In the genomic region with DNA sequence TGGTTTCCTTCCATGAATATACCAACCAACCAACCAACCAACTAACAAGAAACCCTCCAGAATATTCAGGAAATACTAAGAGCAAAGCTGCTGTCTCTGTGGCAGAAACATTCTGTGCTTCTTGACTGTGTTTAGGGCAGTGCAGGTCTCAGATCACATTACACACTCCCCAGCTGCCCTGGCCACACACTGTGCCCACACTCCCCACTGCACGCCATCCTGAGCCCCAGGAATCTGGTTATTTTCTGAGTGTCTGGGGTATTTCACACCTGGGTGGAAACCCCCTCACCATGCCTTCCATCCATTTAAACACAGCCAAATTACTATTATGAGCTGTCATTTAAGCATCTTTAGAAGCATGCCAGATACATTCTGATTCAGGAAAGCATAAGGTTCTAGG, we compare ENCODE assay signal across 9 cellular contexts.
DNase-seq lines count a peak whose midpoint lies in the region; ATAC-seq and TF ChIP-seq lines count a peak whose summit lies in the region.
"Had no signal": no experiment of that assay in that cellular context is flagged by ENCODE, and none has a peak within 500 bp of the region (broad histone marks: within the 10 kb centered on the region; RNA-seq: fewer than 3 reads in every experiment).

No MANE protein-coding gene starts in this region.

- peak overlapping the region; percentile 90 for H3K27ac Mint-ChIP-seq in activated CD4-positive, alpha-beta T cell treated with anti-CD3 and anti-CD28 coated beads, Interleukin-2, amount 10 ng/mL, durations not matched to agents 24 days and 14 days
- H3K27ac Mint-ChIP-seq: IgD-negative memory B cell had no signal

- peak overlapping the region; percentile 76 for H3K4me2 ChIP-seq in hepatocyte

- H3K79me2 ChIP-seq in hepatocyte = no peaks in the 10 kb centered on the region

- intact Hi-C loops in activated CD4-positive, alpha-beta T cell treated with anti-CD3 and anti-CD28 coated beads, Interleukin-2, amount 10 ng/mL, durations not matched to agents 24 days and 14 days (cut with micrococcal nuclease) = loop anchor here (1.0 to 2.0 kb wide), 7 partner anchors 21 to 692 kb away; no protein-coding TSS in a partner anchor
- intact Hi-C loops in upper lobe of right lung (cut with DNase I) = no loop called here

- H3K4me1 ChIP-seq in hepatocyte (ENCODE audit: insufficient read depth) = peaks cover 5% of the 10 kb centered on the region
- H3K4me1 ChIP-seq in upper lobe of right lung = peaks cover 9% of the 10 kb centered on the region

- ATAC-seq in HG02852 (IDR thresholded peaks at IDR 0.05; ENCODE audit: unreplicated experiment) (peak; percentile 53), upper lobe of right lung (no peak)

- H4K20me1 ChIP-seq in hepatocyte (ENCODE audit: insufficient read depth, poor library complexity, severe bottlenecking) = no peaks in the 10 kb centered on the region

- H3K36me3 Mint-ChIP-seq in activated CD4-positive, alpha-beta T cell treated with anti-CD3 and anti-CD28 coated beads, Interleukin-2, amount 10 ng/mL, durations not matched to agents 24 days and 14 days (ENCODE audit: low read depth) = peaks cover 21% of the 10 kb centered on the region

- peak; percentile 83 for DNase-seq in activated CD4-positive, alpha-beta T cell treated with anti-CD3 and anti-CD28 coated beads, Interleukin-2, amount 10 ng/mL, durations not matched to agents 24 days and 14 days
- DNase-seq in hepatocyte (ENCODE audit: low spot score) (no peak), upper lobe of right lung (no peak), SIG-M5 (lab: John Stamatoyannopoulos, UW) (no peak), activated gamma-delta T cell treated with Interleukin-2 at 50 U/mL for 16 hours (no peak)
- peak; percentile 54 for DNase-seq in stimulated activated CD8-positive, alpha-beta memory T cell treated with anti-CD3 and anti-CD28 coated beads, Interleukin-4, amount 100 ng/mL, for 48 hours

- peaks cover 45% of the 10 kb centered on the region for H3K4me1 Mint-ChIP-seq in activated CD4-positive, alpha-beta T cell treated with anti-CD3 and anti-CD28 coated beads, Interleukin-2, amount 10 ng/mL, durations not matched to agents 24 days and 14 days

- no peaks in the 10 kb centered on the region for H3K9me2 ChIP-seq in hepatocyte (replicated peaks; ENCODE audit: insufficient read depth)

- peak overlapping the region; percentile 54 for H2AFZ ChIP-seq in hepatocyte

- H3K27me3 ChIP-seq in hepatocyte (no peaks in the 10 kb centered on the region), upper lobe of right lung (no peaks in the 10 kb centered on the region)

- H3K27me3 Mint-ChIP-seq in activated CD4-positive, alpha-beta T cell treated with anti-CD3 and anti-CD28 coated beads, Interleukin-2, amount 10 ng/mL, durations not matched to agents 24 days and 14 days = no peaks in the 10 kb centered on the region

- no peaks in the 10 kb centered on the region for H3K9me3 Mint-ChIP-seq in activated CD4-positive, alpha-beta T cell treated with anti-CD3 and anti-CD28 coated beads, Interleukin-2, amount 10 ng/mL, durations not matched to agents 24 days and 14 days

- no peaks in the 10 kb centered on the region for H3K9me3 ChIP-seq in hepatocyte (ENCODE audit: low read depth)
- H3K9me3 ChIP-seq in upper lobe of right lung = no peaks in the 10 kb centered on the region

- peak overlapping the region; percentile 94 for H3K4me3 Mint-ChIP-seq in activated CD4-positive, alpha-beta T cell treated with anti-CD3 and anti-CD28 coated beads, Interleukin-2, amount 10 ng/mL, durations not matched to agents 24 days and 14 days

- H3K4me3 ChIP-seq in hepatocyte (no peak overlapping the region), upper lobe of right lung (no peak overlapping the region)

- WGBS in hepatocyte (ENCODE audit: low lambda C conversion rate, missing lambda C conversion rate) = 44% methylated on average over 1 of the region's 1 CpG

- H3K36me3 ChIP-seq in hepatocyte (replicated peaks; ENCODE audit: insufficient read depth, low read depth) = no peaks in the 10 kb centered on the region
- H3K36me3 ChIP-seq in upper lobe of right lung = no peaks in the 10 kb centered on the region

- no peak for TF ChIP-seq CTCF in hepatocyte (IDR thresholded peaks at IDR 0.05; ENCODE audit: poor library complexity)
- TF ChIP-seq CTCF in upper lobe of right lung (IDR thresholded peaks at IDR 0.05) = no peak

- H3K27ac ChIP-seq in hepatocyte = peak overlapping the region; percentile 57
- no peak overlapping the region for H3K27ac ChIP-seq in upper lobe of right lung
- H3K27ac ChIP-seq: epithelial cell of prostate had no signal

Comparison
In these comparisons a context has a peak if more than half of its experiments do, and no peak if none do; other contexts are left out.
1. DNase-seq: peak in activated CD4-positive, alpha-beta T cell treated with anti-CD3 and anti-CD28 coated beads, Interleukin-2, amount 10 ng/mL, durations not matched to agents 24 days and 14 days (single experiment) and stimulated activated CD8-positive, alpha-beta memory T cell treated with anti-CD3 and anti-CD28 coated beads, Interleukin-4, amount 100 ng/mL, for 48 hours (single experiment); none in hepatocyte (single experiment), upper lobe of right lung (single experiment), SIG-M5 (single experiment) and activated gamma-delta T cell treated with Interleukin-2 at 50 U/mL for 16 hours (single experiment).